38 cellular contexts compared by ENCODE assay signal in genomic region chr6:160163425-160163824, GRCh38. TPM values are rescaled to one million over a fixed set of nuclear protein-coding genes. Genes with fewer than 3 reads are reported as not detected.
"Had no signal": no experiment of that assay in that cellular context is flagged by ENCODE, and none has a peak within 500 bp of the region (broad histone marks: within the 10 kb centered on the region; RNA-seq: fewer than 3 reads in every experiment).

No MANE protein-coding gene starts in this region.

- H3K27me3 Mint-ChIP-seq: activated CD8-positive, alpha-beta T cell treated with anti-CD3 and anti-CD28 coated beads for 36 hours; activated naive CD8-positive, alpha-beta T cell treated with anti-CD3 and anti-CD28 coated beads for 36 hours had no signal

- H3K4me3 Mint-ChIP-seq: activated B cell treated with CpG ODN at 0.5 μM for 24 hours; activated CD4-positive, alpha-beta memory T cell treated with anti-CD3 and anti-CD28 coated beads for 36 hours; activated CD4-positive, alpha-beta T cell treated with anti-CD3 and anti-CD28 coated beads for 36 hours; activated CD8-positive, alpha-beta T cell treated with anti-CD3 and anti-CD28 coated beads for 36 hours; activated naive CD4-positive, alpha-beta T cell treated with anti-CD3 and anti-CD28 coated beads for 36 hours; activated naive CD8-positive, alpha-beta T cell treated with anti-CD3 and anti-CD28 coated beads for 36 hours; activated T-cell treated with anti-CD3 and anti-CD28 coated beads, Interleukin-2, amount 50 U/mL, for 4 hours; activated T-cell treated with anti-CD3 and anti-CD28 coated beads, Interleukin-2, amount 50 U/mL, for 72 hours; activated T-helper 1 cell treated with anti-CD3 and anti-CD28 coated beads, Interleukin-12 subunit alpha, Interleukin-12 subunit beta, Interleukin-2, Interleukin-4 antibody, amounts not matched to agents 30 ng/mL and 10 ng/mL and 1 ng/mL, durations not matched to agents 14 hours and 24 hours and 36 hours; activated T-helper 17 cell treated with anti-CD3 and anti-CD28 coated beads, Interleukin-2, amount 50 U/mL, for 72 hours; T-helper 1 cell treated with Interleukin-12 subunit alpha and Interleukin-12 subunit beta and Interleukin-4 antibody, amounts not matched to agents 30 μg/mL and 1 μg/mL, for 36 hours; T-helper 2 cell treated with Interferon-gamma antibody and Interleukin-4, amounts not matched to agents 5 μg/mL and 100 μg/mL, for 36 hours had no signal

- H3K27ac Mint-ChIP-seq: activated B cell treated with CpG ODN at 0.5 μM for 24 hours; activated CD4-positive, alpha-beta memory T cell treated with anti-CD3 and anti-CD28 coated beads for 36 hours; activated CD4-positive, alpha-beta T cell treated with anti-CD3 and anti-CD28 coated beads for 36 hours; activated CD8-positive, alpha-beta T cell treated with anti-CD3 and anti-CD28 coated beads for 36 hours; activated naive CD4-positive, alpha-beta T cell treated with anti-CD3 and anti-CD28 coated beads for 36 hours; activated naive CD4-positive, alpha-beta T cell treated with anti-CD3 and anti-CD28 coated beads, Interleukin-2, amount 50 U/mL, for 72 hours; activated naive CD8-positive, alpha-beta T cell treated with anti-CD3 and anti-CD28 coated beads for 36 hours; activated T-cell treated with anti-CD3 and anti-CD28 coated beads, Interleukin-2, amount 50 U/mL, for 72 hours; activated T-helper 1 cell treated with anti-CD3 and anti-CD28 coated beads, Interleukin-12 subunit alpha, Interleukin-12 subunit beta, Interleukin-2, Interleukin-4 antibody, amounts not matched to agents 30 ng/mL and 10 ng/mL and 1 ng/mL, durations not matched to agents 14 hours and 24 hours and 36 hours; activated T-helper 17 cell treated with anti-CD3 and anti-CD28 coated beads, Interleukin-2, amount 50 U/mL, for 72 hours; T-helper 1 cell treated with Interleukin-12 subunit alpha and Interleukin-12 subunit beta and Interleukin-4 antibody, amounts not matched to agents 30 μg/mL and 1 μg/mL, for 36 hours; T-helper 2 cell treated with Interferon-gamma antibody and Interleukin-4, amounts not matched to agents 5 μg/mL and 100 μg/mL, for 36 hours had no signal

- FAIRE-seq: astrocyte, TTC549 had no signal

- H3K27me3 ChIP-seq: adrenal gland, body of pancreas, brain microvascular endothelial cell, breast epithelium had no signal

- H3K36me3 Mint-ChIP-seq: activated CD4-positive, alpha-beta memory T cell treated with anti-CD3 and anti-CD28 coated beads for 36 hours; activated naive CD4-positive, alpha-beta T cell treated with anti-CD3 and anti-CD28 coated beads, Interleukin-2, amount 50 U/mL, for 72 hours; activated naive CD8-positive, alpha-beta T cell treated with anti-CD3 and anti-CD28 coated beads for 36 hours had no signal

- H3K4me3 ChIP-seq: adrenal gland, body of pancreas, breast epithelium had no signal

- H3K4me1 ChIP-seq: adrenal gland, breast epithelium had no signal

- DNase-seq: activated B cell treated with CpG ODN at 0.5 μM for 24 hours; activated CD4-positive, alpha-beta memory T cell treated with anti-CD3 and anti-CD28 coated beads for 36 hours; activated CD4-positive, alpha-beta T cell treated with anti-CD3 and anti-CD28 coated beads for 36 hours; activated CD4-positive, alpha-beta T cell treated with anti-CD3 and anti-CD28 coated beads for 48 hours; activated CD4-positive, alpha-beta T cell treated with anti-CD3 and anti-CD28 coated beads, Interleukin-2, amount 50 U/mL, for 1 hour; activated CD4-positive, alpha-beta T cell treated with anti-CD3 and anti-CD28 coated beads, Interleukin-2, amount 50 U/mL, for 4 hours; activated CD4-positive, CD25-positive, alpha-beta regulatory T cell treated with anti-CD3 and anti-CD28 coated beads, Interleukin-2, amount 50 U/mL, for 72 hours; activated CD8-positive, alpha-beta memory T cell treated with anti-CD3 and anti-CD28 coated beads, Interleukin-2, amount 50 U/mL, for 4 hours; activated CD8-positive, alpha-beta T cell treated with anti-CD3 and anti-CD28 coated beads for 36 hours; activated effector memory CD4-positive, alpha-beta T cell treated with anti-CD3 and anti-CD28 coated beads, Interleukin-2, amount 50 U/mL, for 16 hours; activated gamma-delta T cell treated with Interleukin-2 at 50 U/mL for 16 hours; activated naive CD4-positive, alpha-beta T cell; activated naive CD4-positive, alpha-beta T cell treated with anti-CD3 and anti-CD28 coated beads for 36 hours; activated naive CD4-positive, alpha-beta T cell treated with anti-CD3 and anti-CD28 coated beads, Interleukin-2, amount 50 U/mL, for 16 hours; activated naive CD8-positive, alpha-beta T cell treated with anti-CD3 and anti-CD28 coated beads for 36 hours; activated T-cell treated with anti-CD3 and anti-CD28 coated beads for 4 hours; activated T-cell treated with anti-CD3 and anti-CD28 coated beads, Interleukin-2, amount 50 U/mL, for 1 hour; activated T-cell treated with anti-CD3 and anti-CD28 coated beads, Interleukin-2, amount 50 U/mL, for 4 hours; activated T-cell treated with anti-CD3 and anti-CD28 coated beads, Interleukin-2, amount 50 U/mL, for 72 hours; adrenal gland; amniotic stem cell; aorta; body of pancreas; brain microvascular endothelial cell; central memory CD4-positive, alpha-beta T cell; T-helper 1 cell; T-helper 2 cell; T-helper 9 cell had no signal

- ATAC-seq: activated CD4-positive, alpha-beta T cell treated with anti-CD3 and anti-CD28 coated beads for 36 hours; activated CD8-positive, alpha-beta T cell treated with anti-CD3 and anti-CD28 coated beads for 36 hours; activated naive CD4-positive, alpha-beta T cell treated with anti-CD3 and anti-CD28 coated beads, Interleukin-2, amount 50 U/mL, for 72 hours; activated T-cell treated with anti-CD3 and anti-CD28 coated beads, Interleukin-2, amount 50 U/mL, for 4 hours; activated T-cell treated with anti-CD3 and anti-CD28 coated beads, Interleukin-2, amount 50 U/mL, for 72 hours; activated T-helper 17 cell treated with anti-CD3 and anti-CD28 coated beads, Interleukin-2, amount 50 U/mL, for 72 hours; body of pancreas had no signal

- H3K9me3 Mint-ChIP-seq: activated B cell treated with CpG ODN at 0.5 μM for 24 hours; activated CD4-positive, alpha-beta memory T cell treated with anti-CD3 and anti-CD28 coated beads for 36 hours; activated CD8-positive, alpha-beta T cell treated with anti-CD3 and anti-CD28 coated beads for 36 hours; activated naive CD4-positive, alpha-beta T cell treated with anti-CD3 and anti-CD28 coated beads for 36 hours; activated T-helper 1 cell treated with anti-CD3 and anti-CD28 coated beads, Interleukin-12 subunit alpha, Interleukin-12 subunit beta, Interleukin-2, Interleukin-4 antibody, amounts not matched to agents 30 ng/mL and 10 ng/mL and 1 ng/mL, durations not matched to agents 14 hours and 24 hours and 36 hours; T-helper 1 cell treated with Interleukin-12 subunit alpha and Interleukin-12 subunit beta and Interleukin-4 antibody, amounts not matched to agents 30 μg/mL and 1 μg/mL, for 36 hours; T-helper 2 cell treated with Interferon-gamma antibody and Interleukin-4, amounts not matched to agents 5 μg/mL and 100 μg/mL, for 36 hours had no signal

- H3K36me3 ChIP-seq: adrenal gland, brain microvascular endothelial cell, breast epithelium had no signal

- H3K9me3 ChIP-seq: adrenal gland, body of pancreas, breast epithelium had no signal

- H3K4me1 Mint-ChIP-seq: activated B cell treated with CpG ODN at 0.5 μM for 24 hours; activated CD4-positive, alpha-beta T cell treated with anti-CD3 and anti-CD28 coated beads for 36 hours; activated naive CD8-positive, alpha-beta T cell treated with anti-CD3 and anti-CD28 coated beads for 36 hours; activated T-helper 17 cell treated with anti-CD3 and anti-CD28 coated beads, Interleukin-2, amount 50 U/mL, for 72 hours had no signal

- H3K27ac ChIP-seq: adrenal gland, body of pancreas, brain microvascular endothelial cell, breast epithelium, VCaP had no signal

RNA-seq across cellular contexts. Expression of gene SLC22A1, which starts 41.8 kb away (rescaled TPM):
- total RNA-seq: activated naive CD4-positive, alpha-beta T cell treated with anti-CD3 and anti-CD28 coated beads for 36 hours; cardiac septum had no signal
